In the genomic region with DNA sequence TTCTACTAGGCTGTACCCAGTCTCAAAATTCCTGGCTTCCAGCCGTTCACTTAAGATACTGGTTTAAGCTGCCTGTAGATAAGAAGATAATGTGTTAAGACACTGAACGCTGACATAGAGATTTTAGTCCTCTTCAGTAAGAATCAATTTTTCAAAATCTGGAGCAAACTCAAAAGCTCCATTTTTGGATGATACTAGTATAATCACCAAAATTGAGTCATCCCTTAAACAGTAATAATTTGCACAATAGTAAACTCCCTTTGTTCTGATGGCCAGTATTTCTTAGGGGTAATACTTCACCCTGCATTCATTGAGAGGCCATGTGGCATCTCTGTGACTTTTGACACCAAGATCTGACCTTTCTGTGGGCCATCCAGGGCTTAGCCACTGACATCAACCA, we compare ENCODE assay signal across 25 cellular contexts.
"Had no signal": no experiment of that assay in that cellular context is flagged by ENCODE, and none has a peak within 500 bp of the region (broad histone marks: within the 10 kb centered on the region; RNA-seq: fewer than 3 reads in every experiment).

No MANE protein-coding gene starts in this region.

- H3K4me3 ChIP-seq: hepatocyte, mucosa of descending colon, neural progenitor cell, sigmoid colon, thoracic aorta, vagina had no signal

- H3K27me3 ChIP-seq: hepatocyte, neural progenitor cell, sigmoid colon, vagina had no signal

- H3K9me3 ChIP-seq: mucosa of descending colon, sigmoid colon, thoracic aorta, vagina had no signal

- H3K4me1 ChIP-seq: vagina had no signal

- H3K27ac ChIP-seq: hepatocyte, neural progenitor cell, sigmoid colon, thoracic aorta, vagina, VCaP had no signal

- H3K9ac ChIP-seq: neural progenitor cell had no signal

- H3K4me2 ChIP-seq: hepatocyte, neural progenitor cell had no signal

- H3K36me3 ChIP-seq: neural progenitor cell, sigmoid colon, thoracic aorta, vagina had no signal

- DNase-seq: activated CD4-positive, alpha-beta T cell treated with anti-CD3 and anti-CD28 coated beads, Interleukin-2, amount 10 ng/mL, durations not matched to agents 24 days and 14 days; activated CD8-positive, alpha-beta memory T cell treated with anti-CD3 and anti-CD28 coated beads, Interleukin-2, amount 10 ng/mL, durations not matched to agents 7 days and 5 days; activated CD8-positive, alpha-beta T cell treated with anti-CD3 and anti-CD28 coated beads for 36 hours; activated gamma-delta T cell treated with Interleukin-2 at 50 U/mL for 16 hours; aorta; central memory CD4-positive, alpha-beta T cell; effector memory CD4-positive, alpha-beta T cell; foreskin melanocyte; glutamatergic neuron; immature natural killer cell; left ventricle myocardium superior; mucosa of descending colon; sigmoid colon; stimulated activated CD4-positive, alpha-beta T cell treated with anti-CD3 and anti-CD28 coated beads, Interleukin-2, amount 100 ng/mL, for 48 hours; stimulated activated CD8-positive, alpha-beta memory T cell treated with anti-CD3 and anti-CD28 coated beads, Interleukin-4, amount 100 ng/mL, for 48 hours; stimulated activated naive B cell treated with anti-CD40 and anti-IgM and Interleukin-4, amounts not matched to agents 10 μg/mL and 1 μg/mL and 100 μg/mL, for 72 hours; T-cell had no signal

- FAIRE-seq: endothelial cell of umbilical vein had no signal

- H3K79me2 ChIP-seq: hepatocyte had no signal

- ATAC-seq: activated CD4-positive, CD25-positive, alpha-beta regulatory T cell treated with anti-CD3 and anti-CD28 coated beads, Interleukin-2, amount 50 U/mL, for 24 hours; activated CD8-positive, alpha-beta memory T cell treated with anti-CD3 and anti-CD28 coated beads, Interleukin-2, amount 10 ng/mL, durations not matched to agents 7 days and 5 days; activated CD8-positive, alpha-beta T cell treated with anti-CD3 and anti-CD28 coated beads for 36 hours; esophagus mucosa; mucosa of descending colon; stimulated activated naive B cell treated with anti-CD40 and anti-IgM and Interleukin-4, amounts not matched to agents 10 μg/mL and 1 μg/mL and 100 μg/mL, for 72 hours; T-cell had no signal

- H2AFZ ChIP-seq: hepatocyte, neural progenitor cell had no signal
